In genomic region chr7:157004050-157004838, GRCh38 we compare ENCODE assay signal across 2 cellular contexts.
TF ChIP-seq lines count a peak whose summit lies in the region.

No MANE protein-coding gene starts in this region.

TF ChIP-seq in endothelial cell of umbilical vein, 7 proteins besides CTCF, POLR2A, EP300 and RAD21 (continued from another document):
- TF ChIP-seq MYC (IDR thresholded peaks at IDR 0.05; ENCODE audit: low read depth, low read length) = no peak
TF ChIP-seq in endothelial cell of umbilical vein: peak in this region for 1.

TF ChIP-seq in HEK293T, 16 proteins besides CTCF, POLR2A, EP300 and RAD21 (continued from another document):
- TF ChIP-seq PKNOX1 (IDR thresholded peaks at IDR 0.05) (no peak), SUZ12 (IDR thresholded peaks at IDR 0.05) (no peak), L3MBTL2 (conservative IDR thresholded peaks at IDR 0.05) (no peak), HDGF (IDR thresholded peaks at IDR 0.05; ENCODE audit: borderline replicate concordance) (no peak), NFRKB (IDR thresholded peaks at IDR 0.05) (no peak)
